In genomic region chr1:22296701-22297591, GRCh38 we compare ENCODE assay signal across 1 cellular context.
TF ChIP-seq lines count a peak whose summit lies in the region.

No MANE protein-coding gene starts in this region.

TF ChIP-seq in GM23338, 12 proteins besides CTCF, POLR2A, EP300 and RAD21 (continued from another document):
- no peak for TF ChIP-seq ETS1 (IDR thresholded peaks at IDR 0.05)
- TF ChIP-seq JUNB (IDR thresholded peaks at IDR 0.05; ENCODE audit: unreplicated experiment), result no peak
- no peak for TF ChIP-seq NANOG (IDR thresholded peaks at IDR 0.05; ENCODE audit: borderline replicate concordance)
- no peak for TF ChIP-seq STAT1 (IDR thresholded peaks at IDR 0.05; ENCODE audit: unreplicated experiment)
- no peak for TF ChIP-seq EZH2phosphoT487 (IDR thresholded peaks at IDR 0.05; ENCODE audit: unreplicated experiment)
- TF ChIP-seq ZNF114 (CRISPR knock-in tag; IDR thresholded peaks at IDR 0.05), result no peak
- TF ChIP-seq EZH2 (IDR thresholded peaks at IDR 0.05; ENCODE audit: low read depth, unreplicated experiment), result no peak
- TF ChIP-seq ZNF462 (CRISPR knock-in tag; IDR thresholded peaks at IDR 0.05), result no peak
- no peak for TF ChIP-seq CREB1 (CRISPR knock-in tag; IDR thresholded peaks at IDR 0.05; ENCODE audit: low read depth)
- TF ChIP-seq ZNF331 (CRISPR knock-in tag; IDR thresholded peaks at IDR 0.05; ENCODE audit: low read depth), result no peak
- TF ChIP-seq REST (IDR thresholded peaks at IDR 0.05; ENCODE audit: unreplicated experiment), result no peak
TF ChIP-seq in GM23338: peak in this region for 0.
